Comparison of ENCODE assay signal across 26 cellular contexts in genomic region chr2:102236132-102236531, GRCh38. TPM values are rescaled to one million over a fixed set of nuclear protein-coding genes. Genes with fewer than 3 reads are reported as not detected.
"Had no signal": no experiment of that assay in that cellular context is flagged by ENCODE, and none has a peak within 500 bp of the region (broad histone marks: within the 10 kb centered on the region; RNA-seq: fewer than 3 reads in every experiment).

No MANE protein-coding gene starts in this region.

- H3K9me3 Mint-ChIP-seq: activated naive CD8-positive, alpha-beta T cell treated with anti-CD3 and anti-CD28 coated beads, Interleukin-2, amount 50 U/mL, for 24 hours; brain had no signal

- H3K36me3 Mint-ChIP-seq: brain had no signal

- H3K4me3 Mint-ChIP-seq: activated CD8-positive, alpha-beta T cell treated with anti-CD3 and anti-CD28 coated beads, Interleukin-2, amount 10 ng/mL, durations not matched to agents 7 days and 5 days; activated naive CD4-positive, alpha-beta T cell treated with anti-CD3 and anti-CD28 coated beads, Interleukin-2, amount 10 ng/mL, durations not matched to agents 7 days and 5 days; activated naive CD8-positive, alpha-beta T cell; activated naive CD8-positive, alpha-beta T cell treated with anti-CD3 and anti-CD28 coated beads, Interleukin-2, amount 50 U/mL, for 24 hours; brain had no signal

- ATAC-seq: activated CD8-positive, alpha-beta T cell treated with anti-CD3 and anti-CD28 coated beads, Interleukin-2, amount 10 ng/mL, durations not matched to agents 7 days and 5 days; activated naive CD8-positive, alpha-beta T cell treated with anti-CD3 and anti-CD28 coated beads, Interleukin-2, amount 50 U/mL, for 24 hours had no signal

- DNase-seq: activated CD4-positive, alpha-beta T cell treated with anti-CD3 and anti-CD28 coated beads for 1 hour; activated CD4-positive, CD25-positive, alpha-beta regulatory T cell; activated CD8-positive, alpha-beta memory T cell treated with anti-CD3 and anti-CD28 coated beads, Interleukin-2, amount 50 U/mL, for 48 hours; activated effector memory CD4-positive, alpha-beta T cell treated with Interleukin-2 at 50 U/mL for 16 hours; activated naive CD8-positive, alpha-beta T cell treated with anti-CD3 and anti-CD28 coated beads, Interleukin-2, amount 50 U/mL, for 24 hours; anterior cingulate cortex; caudate nucleus; cerebellar nuclear complex; NCI-H1092 treated with DMSO at 0.1 percent for 48 hours; NCI-H1417; NCI-H146; NCI-H187; NCI-H2081; NCI-H446 treated with DMSO at 0.1 percent for 48 hours; NCI-H748 treated with DMSO at 0.1 percent for 48 hours; Right ventricle myocardium superior; T1000; WERI-Rb-1 had no signal

- H3K27ac Mint-ChIP-seq: activated naive CD4-positive, alpha-beta T cell treated with anti-CD3 and anti-CD28 coated beads, Interleukin-2, amount 10 ng/mL, durations not matched to agents 7 days and 5 days; activated naive CD8-positive, alpha-beta T cell treated with anti-CD3 and anti-CD28 coated beads, Interleukin-2, amount 50 U/mL, for 24 hours; brain had no signal

- H3K27me3 Mint-ChIP-seq: activated naive CD8-positive, alpha-beta T cell had no signal

RNA-seq across cellular contexts. Expression of gene IL1RL2, which starts 49.3 kb away (rescaled TPM):
- total RNA-seq: activated CD8-positive, alpha-beta T cell treated with anti-CD3 and anti-CD28 coated beads, Interleukin-2, amount 10 ng/mL, durations not matched to agents 7 days and 5 days; K562; M059J; Right ventricle myocardium superior; T-helper 1 cell treated with Interleukin-12 subunit alpha and Interleukin-12 subunit beta and Interleukin-4 antibody, amounts not matched to agents 30 ng/mL and 1 ng/mL, for 36 hours; T-helper 2 cell treated with Interferon-gamma antibody and Interleukin-4, amounts not matched to agents 100 ng/mL and 5 ng/mL, for 36 hours had no signal
